8 cellular contexts compared by ENCODE assay signal in the genomic region with DNA sequence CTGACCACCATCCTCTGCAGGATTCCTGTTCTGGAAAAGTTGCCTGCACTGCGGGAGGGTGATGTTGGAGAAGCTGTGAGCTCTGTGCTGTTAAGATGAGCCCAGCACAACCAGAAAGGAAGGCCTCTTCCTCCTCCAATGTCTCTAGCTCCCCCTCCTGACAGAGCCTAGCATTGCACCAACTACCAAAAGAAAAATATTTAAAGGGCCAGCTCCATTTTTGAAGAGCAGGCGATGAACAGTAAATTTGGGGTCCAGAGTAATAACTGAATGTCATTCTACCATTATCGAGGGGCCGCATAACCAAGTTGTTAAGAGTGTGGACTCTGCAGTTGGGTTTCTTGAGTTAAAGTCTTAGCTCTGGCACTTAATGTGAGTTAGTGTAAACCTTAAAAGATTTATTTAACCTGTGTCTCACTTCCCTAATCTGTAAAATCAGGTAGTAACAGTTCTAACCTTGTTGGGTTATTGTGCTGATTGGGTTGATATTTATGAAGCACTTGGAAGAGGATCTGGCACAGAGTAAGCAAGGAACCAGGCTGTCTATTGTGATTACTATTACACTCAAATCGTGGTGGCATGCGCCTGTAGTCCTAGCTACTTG.
DNase-seq lines count a peak whose midpoint lies in the region; ATAC-seq, FAIRE-seq and TF ChIP-seq lines count a peak whose summit lies in the region.

No MANE protein-coding gene starts in this region.

- DNase-seq in DMS153 treated with DMSO at 0.1 percent for 48 hours (lab: John Stamatoyannopoulos, UW; ENCODE audit: unreplicated experiment) (peak; percentile 34), H54 (ENCODE audit: insufficient read length, low spot score) (peak; percentile 44), NCI-H128 (lab: John Stamatoyannopoulos, UW; ENCODE audit: unreplicated experiment) (peak; percentile 58), T1000 (lab: John Stamatoyannopoulos, UW) (peak; percentile 44), astrocyte of the cerebellum (ENCODE audit: low read depth) (peak; percentile 60), hypothalamus (lab: John Stamatoyannopoulos, UW) (peak in 44 of 51 donors; percentile 7 to 81 (median 36)), smooth muscle cell of the brain vasculature (ENCODE audit: low read depth, low spot score) (peak; percentile 61)

- TF ChIP-seq CTCF in astrocyte of the cerebellum (IDR thresholded peaks at IDR 0.05; ENCODE audit: low read depth, low read length, missing control alignments): peak; percentile 98

- no peak for ATAC-seq in HG03097 (IDR thresholded peaks at IDR 0.05; ENCODE audit: low FRiP score, unreplicated experiment)

- in situ Hi-C loops in astrocyte of the cerebellum (cut with HindIII; ENCODE audit: low sequenced_read_pairs): loop anchor here (25.0 kb wide), 1 partner anchor 359 kb away; no protein-coding TSS in a partner anchor

- TF ChIP-seq POLR2A in H54 (IDR thresholded peaks at IDR 0.05; ENCODE audit: low read depth, low read length): no peak

- FAIRE-seq in H54 (lab: Jason Lieb, UNC): peak; percentile 91

- no peak overlapping the region for H3K4me3 ChIP-seq in astrocyte of the cerebellum (ENCODE audit: low read depth, low read length)
